In genomic region chr12:113505941-113506340, GRCh38 we compare ENCODE assay signal across 1 cellular context.
A peak's percentile ranks its signal among the peaks of the same experiment; 100 is the strongest.
TF ChIP-seq lines count a peak whose summit lies in the region.

No MANE protein-coding gene starts in this region.

TF ChIP-seq in K562, 482 proteins besides CTCF, POLR2A, EP300 and RAD21 (continued from another document):
- TF ChIP-seq PRDM10 (IDR thresholded peaks at IDR 0.05; ENCODE audit: partially characterized antibody) (peak; percentile 69), MYNN (IDR thresholded peaks at IDR 0.05) (peak; percentile 95), MYNN (CRISPR knock-in tag; IDR thresholded peaks at IDR 0.05) (no peak)
